In the genomic region with DNA sequence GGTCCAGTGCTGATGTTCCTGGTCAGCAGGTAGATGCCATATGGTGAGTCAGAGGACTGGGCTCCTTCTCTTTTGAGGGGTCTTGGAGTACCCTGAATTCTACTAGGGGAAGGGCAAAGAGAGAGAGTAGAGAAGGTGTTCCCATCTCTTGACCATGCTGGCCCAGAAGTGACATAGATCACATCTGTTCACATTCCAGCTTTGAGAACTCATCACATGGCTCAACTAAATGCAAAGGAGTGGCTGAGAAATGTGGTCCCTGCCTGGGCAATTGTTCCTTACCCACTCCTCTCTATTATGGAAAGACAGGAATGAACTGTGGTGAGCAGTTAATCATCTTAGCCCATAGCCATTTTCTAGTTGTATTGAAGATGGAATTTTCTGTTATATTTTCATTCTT, we compare ENCODE assay signal across 15 cellular contexts.
"Had no signal": no experiment of that assay in that cellular context is flagged by ENCODE, and none has a peak within 500 bp of the region (broad histone marks: within the 10 kb centered on the region; RNA-seq: fewer than 3 reads in every experiment).

No MANE protein-coding gene starts in this region.

- ATAC-seq: sciatic nerve had no signal

- H3K4me3 ChIP-seq: prostate gland, upper lobe of right lung had no signal

- H3K4me1 ChIP-seq: prostate gland had no signal

- H3K9me3 ChIP-seq: prostate gland, upper lobe of right lung had no signal

- H3K27ac ChIP-seq: prostate gland, upper lobe of right lung had no signal

- H3K27ac Mint-ChIP-seq: brain; nephron; stimulated activated naive CD8-positive, alpha-beta T cell treated with anti-CD3 and anti-CD28 coated beads, Interleukin-15, Interleukin-2, amounts not matched to agents 100 ng/mL and 50 ng/mL, for 24 hours; T-helper 2 cell treated with Interferon-gamma antibody and Interleukin-4, amounts not matched to agents 5 μg/mL and 100 μg/mL, for 36 hours had no signal

- H3K36me3 ChIP-seq: prostate gland, upper lobe of right lung had no signal

- H3K27me3 ChIP-seq: upper lobe of right lung had no signal

- H3K4me3 Mint-ChIP-seq: brain; nephron; stimulated activated naive CD8-positive, alpha-beta T cell treated with anti-CD3 and anti-CD28 coated beads, Interleukin-15, Interleukin-2, amounts not matched to agents 100 ng/mL and 50 ng/mL, for 24 hours; T-helper 2 cell treated with Interferon-gamma antibody and Interleukin-4, amounts not matched to agents 5 μg/mL and 100 μg/mL, for 36 hours had no signal

- H3K9me3 Mint-ChIP-seq: T-helper 2 cell treated with Interferon-gamma antibody and Interleukin-4, amounts not matched to agents 5 μg/mL and 100 μg/mL, for 36 hours had no signal

- DNase-seq: activated CD4-positive, alpha-beta T cell treated with anti-CD3 and anti-CD28 coated beads, Interleukin-2, amount 50 U/mL, for 1 hour; activated naive CD4-positive, alpha-beta T cell treated with anti-CD3 and anti-CD28 coated beads, Interleukin-2, amount 50 U/mL, for 16 hours; activated T-cell treated with anti-CD3 and anti-CD28 coated beads for 4 hours; amniotic stem cell; effector memory CD4-positive, alpha-beta T cell; occipital lobe; stimulated activated CD4-positive, alpha-beta T cell treated with anti-CD3 and anti-CD28 coated beads, Interleukin-4, amount 100 ng/mL, for 1 hour; stimulated activated CD8-positive, alpha-beta memory T cell treated with anti-CD3 and anti-CD28 coated beads, Interleukin-4, amount 100 ng/mL, for 48 hours; upper lobe of right lung had no signal
